Comparison of ENCODE assay signal across 7 cellular contexts in genomic region chr1:173862146-173862768, GRCh38. TPM values are rescaled to one million over a fixed set of nuclear protein-coding genes. Genes with fewer than 3 reads are reported as not detected.
A peak's percentile ranks its signal among the peaks of the same experiment; 100 is the strongest.
DNase-seq lines count a peak whose midpoint lies in the region; ATAC-seq and TF ChIP-seq lines count a peak whose summit lies in the region.
"Not testable (repeated sequence)": the region's sequence is repeated elsewhere in the genome, so short reads cannot be mapped to it uniquely, and the experiment has no call there.
"Had no signal": no experiment of that assay in that cellular context is flagged by ENCODE, and none has a peak within 500 bp of the region (broad histone marks: within the 10 kb centered on the region; RNA-seq: fewer than 3 reads in every experiment).

No MANE protein-coding gene starts in this region.

- H3K36me3 ChIP-seq in CD8-positive, alpha-beta memory T cell (ENCODE audit: insufficient read depth, low read length): peaks cover 40% of the 10 kb centered on the region
- H3K36me3 ChIP-seq in smooth muscle cell (ENCODE audit: low read depth): peaks cover 28% of the 10 kb centered on the region

- H3K27me3 ChIP-seq in CD8-positive, alpha-beta memory T cell (ENCODE audit: insufficient read depth, low read length, poor library complexity, severe bottlenecking); smooth muscle cell (ENCODE audit: low read depth): not testable (repeated sequence)

- H3K4me1 ChIP-seq in CD8-positive, alpha-beta memory T cell (ENCODE audit: insufficient read depth, low read length): peaks cover 28% of the 10 kb centered on the region
- H3K4me1 ChIP-seq in smooth muscle cell (ENCODE audit: low read depth): peaks cover 27% of the 10 kb centered on the region

- ATAC-seq in central memory CD8-positive, alpha-beta T cell (replicated peaks; ENCODE audit: extremely low read depth, poor library complexity, severe bottlenecking): not testable (repeated sequence)

- peaks cover 41 to 54% (median 50%) of the 10 kb centered on the region in 3 donors for H3K4me1 Mint-ChIP-seq in CD8-positive, alpha-beta memory T cell
- H3K4me1 Mint-ChIP-seq in HFFc6 (ENCODE audit: low read depth): peaks cover 43% of the 10 kb centered on the region
- peaks cover 46% of the 10 kb centered on the region for H3K4me1 Mint-ChIP-seq in activated CD4-positive, alpha-beta memory T cell treated with anti-CD3 and anti-CD28 coated beads, Interleukin-2, amount 10 ng/mL, durations not matched to agents 7 days and 5 days
- H3K4me1 Mint-ChIP-seq in central memory CD8-positive, alpha-beta T cell: peaks cover 35% of the 10 kb centered on the region

- TF ChIP-seq CTCF in HFFc6 (IDR thresholded peaks at IDR 0.05); smooth muscle cell (IDR thresholded peaks at IDR 0.05; ENCODE audit: borderline replicate concordance, insufficient read depth, poor library complexity, severe bottlenecking): not testable (repeated sequence)

- H3K79me2 ChIP-seq in smooth muscle cell (ENCODE audit: low read depth): peaks cover 23% of the 10 kb centered on the region

- CTCF ChIA-PET in CD8-positive, alpha-beta memory T cell (lab: Charles Lee): not testable (repeated sequence)
- CTCF ChIA-PET in activated CD4-positive, alpha-beta memory T cell treated with anti-CD3 and anti-CD28 coated beads, Interleukin-2, amount 10 ng/mL, durations not matched to agents 7 days and 5 days (lab: Charles Lee): interaction anchor here (0.6 kb wide), 1 partner anchor 80 kb away, joined by 3 read pairs; no protein-coding TSS in a partner anchor

- DNase-seq in CD8-positive, alpha-beta memory T cell; HFFc6; activated CD4-positive, alpha-beta memory T cell treated with anti-CD3 and anti-CD28 coated beads, Interleukin-2, amount 10 ng/mL, durations not matched to agents 7 days and 5 days; central memory CD8-positive, alpha-beta T cell (ENCODE audit: low spot score in 2 of 2); smooth muscle cell (lab: John Stamatoyannopoulos, UW; ENCODE audit: unreplicated experiment): not testable (repeated sequence)

- H3K9ac ChIP-seq in smooth muscle cell (ENCODE audit: low read depth): not testable (repeated sequence)

- POLR2A ChIA-PET in CD8-positive, alpha-beta memory T cell (lab: Charles Lee): not testable (repeated sequence)
- POLR2A ChIA-PET in activated CD4-positive, alpha-beta memory T cell treated with anti-CD3 and anti-CD28 coated beads, Interleukin-2, amount 10 ng/mL, durations not matched to agents 7 days and 5 days (lab: Charles Lee): interaction anchor here (1.2 to 2.6 kb wide), 4 partner anchors 8 to 432 kb away, joined by 3 to 8 read pairs (median 7); partner anchors contain the start of genes CENPL and DARS2

- H3K9me3 ChIP-seq in CD8-positive, alpha-beta memory T cell (ENCODE audit: low read length); smooth muscle cell (replicated peaks; ENCODE audit: low read depth): not testable (repeated sequence)

- peaks cover 47% of the 10 kb centered on the region for H4K20me1 ChIP-seq in smooth muscle cell (ENCODE audit: low read depth)

- not testable (repeated sequence) for H3K4me2 ChIP-seq in smooth muscle cell

- peaks cover 47% of the 10 kb centered on the region for H3F3A ChIP-seq in smooth muscle cell (ENCODE audit: low read depth)

- peak overlapping the region in 6 of 8 donors; percentile 37 to 95 (median 65) for H3K27ac Mint-ChIP-seq in CD8-positive, alpha-beta memory T cell
- H3K27ac Mint-ChIP-seq in HFFc6: peak overlapping the region; percentile 97
- H3K27ac Mint-ChIP-seq in activated CD4-positive, alpha-beta memory T cell treated with anti-CD3 and anti-CD28 coated beads, Interleukin-2, amount 10 ng/mL, durations not matched to agents 7 days and 5 days: peak overlapping the region; percentile 64
- peak overlapping the region; percentile 41 for H3K27ac Mint-ChIP-seq in central memory CD8-positive, alpha-beta T cell (ENCODE audit: low read depth)

- H3K4me3 ChIP-seq in CD8-positive, alpha-beta memory T cell (ENCODE audit: low read length); smooth muscle cell: not testable (repeated sequence)

- H3K9me3 Mint-ChIP-seq in CD8-positive, alpha-beta memory T cell; activated CD4-positive, alpha-beta memory T cell treated with anti-CD3 and anti-CD28 coated beads, Interleukin-2, amount 10 ng/mL, durations not matched to agents 7 days and 5 days; central memory CD8-positive, alpha-beta T cell: not testable (repeated sequence)
- peaks cover 10% of the 10 kb centered on the region; the same call in 1 of the 2 replicates for H3K9me3 Mint-ChIP-seq in HFFc6

- peak overlapping the region in 2 of 7 donors; percentile 43 to 48 for H3K4me3 Mint-ChIP-seq in CD8-positive, alpha-beta memory T cell
- peak overlapping the region; percentile 41; the same call in 1 of the 2 replicates for H3K4me3 Mint-ChIP-seq in HFFc6
- not testable (repeated sequence) for H3K4me3 Mint-ChIP-seq in activated CD4-positive, alpha-beta memory T cell treated with anti-CD3 and anti-CD28 coated beads, Interleukin-2, amount 10 ng/mL, durations not matched to agents 7 days and 5 days; central memory CD8-positive, alpha-beta T cell

- not testable (repeated sequence) for H2AFZ ChIP-seq in smooth muscle cell (ENCODE audit: low read depth)

- H3K27ac ChIP-seq in CD8-positive, alpha-beta memory T cell (ENCODE audit: low read depth, low read length): not testable (repeated sequence)
- H3K27ac ChIP-seq in smooth muscle cell (ENCODE audit: low read depth): peak overlapping the region; percentile 7

- 76% methylated on average over 13 of the region's 13 CpGs for WGBS in smooth muscle cell (ENCODE audit: low lambda C conversion rate)

- not testable (repeated sequence) for H3K27me3 Mint-ChIP-seq in CD8-positive, alpha-beta memory T cell; activated CD4-positive, alpha-beta memory T cell treated with anti-CD3 and anti-CD28 coated beads, Interleukin-2, amount 10 ng/mL, durations not matched to agents 7 days and 5 days; central memory CD8-positive, alpha-beta T cell
- peaks cover 22% of the 10 kb centered on the region for H3K27me3 Mint-ChIP-seq in HFFc6 (ENCODE audit: insufficient read depth)

- H3K36me3 Mint-ChIP-seq in CD8-positive, alpha-beta memory T cell: peaks cover 4 to 76% (median 23%) of the 10 kb centered on the region in 3 donors
- peaks cover 55% of the 10 kb centered on the region for H3K36me3 Mint-ChIP-seq in HFFc6 (ENCODE audit: low read depth)
- H3K36me3 Mint-ChIP-seq in activated CD4-positive, alpha-beta memory T cell treated with anti-CD3 and anti-CD28 coated beads, Interleukin-2, amount 10 ng/mL, durations not matched to agents 7 days and 5 days (ENCODE audit: low read depth): peaks cover 71% of the 10 kb centered on the region
- H3K36me3 Mint-ChIP-seq in central memory CD8-positive, alpha-beta T cell (ENCODE audit: insufficient read depth): peaks cover 53% of the 10 kb centered on the region

TF ChIP-seq in PFSK-1, 5 proteins besides CTCF, POLR2A, EP300 and RAD21 (continues in another document):
- TF ChIP-seq POLR2AphosphoS5 (IDR thresholded peaks at IDR 0.05; ENCODE audit: low read depth, low read length): peak; percentile 67

RNA-seq across cellular contexts. Expression of gene GAS5, which starts 5.5 kb away (rescaled TPM):
- total RNA-seq in CD8-positive, alpha-beta memory T cell: 1,000 to 10,000 TPM; 1,056 to 1,102 TPM
- polyA plus RNA-seq in CD8-positive, alpha-beta memory T cell: 245 TPM
- 100 to 1,000 TPM; 320 to 538 (median 366) TPM for total RNA-seq in HFFc6 (2021; fragmentation: NEBNext Ultra II Directional; extraction: Animal tissue kit (Norgen Biotek cat#: 25700))
- polyA plus RNA-seq in PFSK-1 (2012; ENCODE audit: insufficient read length, low read depth): 1,834 TPM
- total RNA-seq in activated CD4-positive, alpha-beta memory T cell treated with anti-CD3 and anti-CD28 coated beads, Interleukin-2, amount 10 ng/mL, durations not matched to agents 7 days and 5 days: 100 to 1,000 TPM; 379 to 394 TPM
- total RNA-seq in smooth muscle cell: 206 and 276 TPM in 2 replicates
- 104 and 156 TPM in 2 replicates for polyA plus RNA-seq in smooth muscle cell

RNA-seq across cellular contexts. Expression of gene ZBTB37, which starts 5.9 kb away (rescaled TPM):
- 10 to 100 TPM; 10.4 to 11.0 TPM for total RNA-seq in CD8-positive, alpha-beta memory T cell
- polyA plus RNA-seq in CD8-positive, alpha-beta memory T cell: 1.3 TPM
- 1 to 10 TPM; 4.9 to 6.6 (median 6.0) TPM for total RNA-seq in HFFc6 (2021; fragmentation: NEBNext Ultra II Directional; extraction: Animal tissue kit (Norgen Biotek cat#: 25700))
- 0.46 TPM for polyA plus RNA-seq in PFSK-1 (2012; ENCODE audit: insufficient read length, low read depth)
- total RNA-seq in activated CD4-positive, alpha-beta memory T cell treated with anti-CD3 and anti-CD28 coated beads, Interleukin-2, amount 10 ng/mL, durations not matched to agents 7 days and 5 days: 10 to 100 TPM; 11.3 to 12.6 TPM
- total RNA-seq in smooth muscle cell: 6.6 and 9.1 TPM in 2 replicates
- polyA plus RNA-seq in smooth muscle cell: 0.77 and 0.98 TPM in 2 replicates

RNA-seq across cellular contexts. Expression of gene CENPL, which starts 37.6 kb away (rescaled TPM):
- 10 to 100 TPM; 24.9 to 27.4 TPM for total RNA-seq in CD8-positive, alpha-beta memory T cell
- polyA plus RNA-seq in CD8-positive, alpha-beta memory T cell: 6.2 TPM
- total RNA-seq in HFFc6 (2021; fragmentation: NEBNext Ultra II Directional; extraction: Animal tissue kit (Norgen Biotek cat#: 25700)): 10 to 100 TPM; 13.3 to 18.9 (median 15.9) TPM
- 5.9 TPM for polyA plus RNA-seq in PFSK-1 (2012; ENCODE audit: insufficient read length, low read depth)
- 10 to 100 TPM; 28.2 to 29.4 TPM for total RNA-seq in activated CD4-positive, alpha-beta memory T cell treated with anti-CD3 and anti-CD28 coated beads, Interleukin-2, amount 10 ng/mL, durations not matched to agents 7 days and 5 days
- total RNA-seq in smooth muscle cell: 14.6 and 15.6 TPM in 2 replicates
- polyA plus RNA-seq in smooth muscle cell: 3.5 and 6.1 TPM in 2 replicates

RNA-seq across cellular contexts. Expression of gene DARS2, which starts 37.8 kb away (rescaled TPM):
- 10 to 100 TPM; 39.4 to 42.5 TPM for total RNA-seq in CD8-positive, alpha-beta memory T cell
- polyA plus RNA-seq in CD8-positive, alpha-beta memory T cell: 9.4 TPM
- total RNA-seq in HFFc6 (2021; fragmentation: NEBNext Ultra II Directional; extraction: Animal tissue kit (Norgen Biotek cat#: 25700)): 10 to 100 TPM; 20.5 to 28.9 (median 26.1) TPM
- 13.6 TPM for polyA plus RNA-seq in PFSK-1 (2012; ENCODE audit: insufficient read length, low read depth)
- 10 to 100 TPM; 26.3 to 26.4 TPM for total RNA-seq in activated CD4-positive, alpha-beta memory T cell treated with anti-CD3 and anti-CD28 coated beads, Interleukin-2, amount 10 ng/mL, durations not matched to agents 7 days and 5 days
- total RNA-seq in smooth muscle cell: 16.9 and 19.3 TPM in 2 replicates
- polyA plus RNA-seq in smooth muscle cell: 7.7 and 10.1 TPM in 2 replicates

RNA-seq across cellular contexts. Expression of gene SERPINC1, which starts 54.9 kb away (rescaled TPM):
- not detected for total RNA-seq in CD8-positive, alpha-beta memory T cell
- polyA plus RNA-seq in CD8-positive, alpha-beta memory T cell: not detected
- total RNA-seq in HFFc6 (2021; fragmentation: NEBNext Ultra II Directional; extraction: Animal tissue kit (Norgen Biotek cat#: 25700)): under 1 TPM in 5 of 6 experiments, not detected in 1; 0.12 to 0.39 (median 0.29) TPM
- polyA plus RNA-seq in PFSK-1 (2012; ENCODE audit: insufficient read length, low read depth): not detected
- total RNA-seq in activated CD4-positive, alpha-beta memory T cell treated with anti-CD3 and anti-CD28 coated beads, Interleukin-2, amount 10 ng/mL, durations not matched to agents 7 days and 5 days: under 1 TPM in 1 of 2 experiments, not detected in 1; 0.23 TPM
- 0.49 and 0.63 TPM in 2 replicates for total RNA-seq in smooth muscle cell
- 0.56 TPM in 1 of 2 replicates, not detected in the other for polyA plus RNA-seq in smooth muscle cell
- polyA plus RNA-seq: pancreas had no signal

Comparison
In these comparisons a context has a peak if more than half of its experiments do, and no peak if none do; other contexts are left out.
1. H3K27ac Mint-ChIP-seq: peak in every context shown above with its lines; median percentile 97 in HFFc6; 65 in CD8-positive, alpha-beta memory T cell; 64 in activated CD4-positive, alpha-beta memory T cell treated with anti-CD3 and anti-CD28 coated beads, Interleukin-2, amount 10 ng/mL, durations not matched to agents 7 days and 5 days; 41 in central memory CD8-positive, alpha-beta T cell.